8 cellular contexts compared by ENCODE assay signal in the genomic region with DNA sequence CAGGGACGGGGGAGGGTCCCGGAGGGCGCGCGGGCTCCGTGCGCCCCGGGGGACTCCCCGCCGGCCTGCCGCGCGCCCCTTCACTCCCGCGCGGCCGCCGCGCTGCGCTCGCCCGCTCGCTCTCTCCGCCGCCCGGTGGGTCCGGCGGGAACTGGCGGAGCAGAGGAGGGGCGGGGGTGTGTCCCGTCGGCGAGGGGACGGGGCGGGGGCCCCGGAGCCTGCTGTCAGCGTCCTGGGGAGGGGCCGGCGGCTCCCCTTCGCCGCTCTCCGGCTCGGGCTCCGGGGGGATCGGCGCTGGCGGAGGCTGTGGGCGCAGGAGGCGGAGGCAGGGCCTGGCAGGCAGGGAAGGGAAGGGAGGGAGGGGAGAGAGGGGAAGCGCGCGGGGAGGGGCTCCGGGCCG. TPM values are rescaled to one million over a fixed set of nuclear protein-coding genes. Genes with fewer than 3 reads are reported as not detected.
DNase-seq lines count a peak whose midpoint lies in the region; ATAC-seq and TF ChIP-seq lines count a peak whose summit lies in the region.

A gene with protein sequence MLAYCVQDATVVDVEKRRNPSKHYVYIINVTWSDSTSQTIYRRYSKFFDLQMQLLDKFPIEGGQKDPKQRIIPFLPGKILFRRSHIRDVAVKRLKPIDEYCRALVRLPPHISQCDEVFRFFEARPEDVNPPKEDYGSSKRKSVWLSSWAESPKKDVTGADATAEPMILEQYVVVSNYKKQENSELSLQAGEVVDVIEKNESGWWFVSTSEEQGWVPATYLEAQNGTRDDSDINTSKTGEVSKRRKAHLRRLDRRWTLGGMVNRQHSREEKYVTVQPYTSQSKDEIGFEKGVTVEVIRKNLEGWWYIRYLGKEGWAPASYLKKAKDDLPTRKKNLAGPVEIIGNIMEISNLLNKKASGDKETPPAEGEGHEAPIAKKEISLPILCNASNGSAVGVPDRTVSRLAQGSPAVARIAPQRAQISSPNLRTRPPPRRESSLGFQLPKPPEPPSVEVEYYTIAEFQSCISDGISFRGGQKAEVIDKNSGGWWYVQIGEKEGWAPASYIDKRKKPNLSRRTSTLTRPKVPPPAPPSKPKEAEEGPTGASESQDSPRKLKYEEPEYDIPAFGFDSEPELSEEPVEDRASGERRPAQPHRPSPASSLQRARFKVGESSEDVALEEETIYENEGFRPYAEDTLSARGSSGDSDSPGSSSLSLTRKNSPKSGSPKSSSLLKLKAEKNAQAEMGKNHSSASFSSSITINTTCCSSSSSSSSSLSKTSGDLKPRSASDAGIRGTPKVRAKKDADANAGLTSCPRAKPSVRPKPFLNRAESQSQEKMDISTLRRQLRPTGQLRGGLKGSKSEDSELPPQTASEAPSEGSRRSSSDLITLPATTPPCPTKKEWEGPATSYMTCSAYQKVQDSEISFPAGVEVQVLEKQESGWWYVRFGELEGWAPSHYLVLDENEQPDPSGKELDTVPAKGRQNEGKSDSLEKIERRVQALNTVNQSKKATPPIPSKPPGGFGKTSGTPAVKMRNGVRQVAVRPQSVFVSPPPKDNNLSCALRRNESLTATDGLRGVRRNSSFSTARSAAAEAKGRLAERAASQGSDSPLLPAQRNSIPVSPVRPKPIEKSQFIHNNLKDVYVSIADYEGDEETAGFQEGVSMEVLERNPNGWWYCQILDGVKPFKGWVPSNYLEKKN (minus strand): TSS at position 153 of the 400 bp plus-strand sequence. CDS start 310 bp downstream, outside the sequence.

- no peaks in the 10 kb centered on the region for H3K36me3 Mint-ChIP-seq in MCF 10A (ENCODE audit: insufficient read depth, unreplicated experiment)
- peaks cover 3 to 11% (median 9%) of the 10 kb centered on the region in 3 donors for H3K36me3 Mint-ChIP-seq in immature natural killer cell

- no peak for TF ChIP-seq CTCF in GM20000 (IDR thresholded peaks at IDR 0.05; ENCODE audit: extremely low read depth, missing control alignments)
- peak in 4 of 6 experiments; percentile 8 to 54 (median 41) for TF ChIP-seq CTCF in Peyer's patch (IDR thresholded peaks at IDR 0.05)
- no peak for TF ChIP-seq CTCF in MCF 10A (IDR thresholded peaks at IDR 0.05; ENCODE audit: unreplicated experiment)

- POLR2A ChIA-PET in MCF 10A (lab: Yijun Ruan, JAX) = interaction anchor here (0.5 to 8.4 kb wide), 11 partner anchors 16 to 404 kb away, joined by 3 to 85 read pairs (median 6); no protein-coding TSS in a partner anchor

- peaks cover 0 to 51% (median 11%) of the 10 kb centered on the region in 4 donors for H3K4me1 ChIP-seq in Peyer's patch

- no peaks in the 10 kb centered on the region for H3K27me3 ChIP-seq in Peyer's patch

- H3K27ac Mint-ChIP-seq in MCF 10A (ENCODE audit: low read depth, unreplicated experiment) = no peak within 1 kb of the TSS
- H3K27ac Mint-ChIP-seq in immature natural killer cell = no peak within 1 kb of the TSS

- peak; percentile 26 to 43 for TF ChIP-seq POLR2A in Peyer's patch (IDR thresholded peaks at IDR 0.05)

- no peaks in the 10 kb centered on the region for H3K36me3 ChIP-seq in Peyer's patch

- H3K27me3 Mint-ChIP-seq in MCF 10A (ENCODE audit: insufficient read depth, unreplicated experiment) (no peaks in the 10 kb centered on the region), immature natural killer cell (ENCODE audit: low read depth in 3 of 3) (peaks cover 5 to 31% (median 18%) of the 10 kb centered on the region in 3 donors)

- no peak for ATAC-seq in HG03520 (IDR thresholded peaks at IDR 0.05; ENCODE audit: unreplicated experiment)

- H3K27ac ChIP-seq in Peyer's patch = peak within 1 kb of the TSS; percentile 50 to 77 (median 74)

- peak within 1 kb of the TSS; percentile 50 to 74 (median 54) for H3K4me3 ChIP-seq in Peyer's patch

- H3K4me3 Mint-ChIP-seq in MCF 10A (ENCODE audit: unreplicated experiment) = peak within 1 kb of the TSS; percentile 74
- H3K4me3 Mint-ChIP-seq in immature natural killer cell = peak within 1 kb of the TSS; percentile 68 to 83 (median 80)

- no TSS peak for BruUV-seq in MCF 10A (replicated peaks; lab: Mats Ljungman, UMichigan)

- DNase-seq in GM20000 (ENCODE audit: low spot score) = peak; percentile 54
- peak in 1 of 3 donors; percentile 76 for DNase-seq in Peyer's patch
- DNase-seq in MCF 10A (ENCODE audit: unreplicated experiment) = no peak
- DNase-seq in immature natural killer cell = no peak
- peak; percentile 21 for DNase-seq in stimulated activated CD4-positive, alpha-beta T cell treated with anti-CD3 and anti-CD28 coated beads, Interleukin-4, amount 100 ng/mL, for 1 hour
- no peak for DNase-seq in cortex of kidney (lab: John Stamatoyannopoulos, UW)
- DNase-seq in retina = no peak

- CTCF ChIA-PET in MCF 10A (lab: Yijun Ruan, JAX) = interaction anchor here (1.0 to 6.7 kb wide), 7 partner anchors 8 to 144 kb away, joined by 3 to 95 read pairs (median 4); no protein-coding TSS in a partner anchor

- intact Hi-C loops in MCF 10A (cut with micrococcal nuclease) = loop anchor here (10.0 kb wide), 2 partner anchors 71 to 261 kb away; no protein-coding TSS in a partner anchor

- H3K9me3 Mint-ChIP-seq in MCF 10A (ENCODE audit: unreplicated experiment) (no peaks in the 10 kb centered on the region), immature natural killer cell (peaks cover 0 to 2% (median 0%) of the 10 kb centered on the region in 6 donors)

- H3K9me3 ChIP-seq in Peyer's patch = no peaks in the 10 kb centered on the region

- H3K4me1 Mint-ChIP-seq in MCF 10A (ENCODE audit: insufficient read depth, unreplicated experiment) (peaks cover 28% of the 10 kb centered on the region), immature natural killer cell (peaks cover 13 to 18% of the 10 kb centered on the region in 2 donors)

RNA-seq across cellular contexts. Expression of the gene that starts here (rescaled TPM):
- total RNA-seq in Peyer's patch = 10 to 100 TPM; 12.1 to 68.5 (median 21.7) TPM
- total RNA-seq in MCF 10A (2022) = 13.2 and 15.0 TPM in 2 replicates
- polyA plus RNA-seq in immature natural killer cell = under 1 TPM in 2 of 3 donors, not detected in 1; 0.07 to 0.43 TPM

Comparison
In these comparisons a context has a peak if more than half of its experiments do, and no peak if none do; other contexts are left out.
1. DNase-seq: peak in GM20000 (single experiment) and stimulated activated CD4-positive, alpha-beta T cell treated with anti-CD3 and anti-CD28 coated beads, Interleukin-4, amount 100 ng/mL, for 1 hour (single experiment); none in MCF 10A (single experiment), immature natural killer cell (0 of 3), cortex of kidney (single experiment) and retina (single experiment).
2. CTCF ChIP-seq: peak in Peyer's patch (4 of 6); none in GM20000 (single experiment) and MCF 10A (single experiment).